Comparison of ENCODE assay signal across 24 cellular contexts in genomic region chr15:53434174-53434678, GRCh38.
"Had no signal": no experiment of that assay in that cellular context is flagged by ENCODE, and none has a peak within 500 bp of the region (broad histone marks: within the 10 kb centered on the region; RNA-seq: fewer than 3 reads in every experiment).

No MANE protein-coding gene starts in this region.

- DNase-seq: activated CD4-positive, alpha-beta memory T cell treated with anti-CD3 and anti-CD28 coated beads for 36 hours; activated CD4-positive, alpha-beta T cell treated with anti-CD3 and anti-CD28 coated beads, Interleukin-2, amount 10 ng/mL, durations not matched to agents 7 days and 5 days; activated CD4-positive, CD25-positive, alpha-beta regulatory T cell; activated CD8-positive, alpha-beta memory T cell treated with anti-CD3 and anti-CD28 coated beads for 24 hours; activated gamma-delta T cell; activated naive CD4-positive, alpha-beta T cell treated with anti-CD3 and anti-CD28 coated beads for 36 hours; activated T-cell treated with anti-CD3 and anti-CD28 coated beads, Interleukin-2, amount 50 U/mL, for 4 hours; amygdala; Karpas-422; MM.1S; NCI-H1105; NCI-H1436 treated with DMSO at 0.1 percent for 48 hours; NCI-H1930; NCI-H2171; NCI-H345; NCI-H510A; NCI-H774; PC-3; SHP77 treated with DMSO at 0.1 percent for 48 hours; T-helper 17 cell; T-helper 9 cell had no signal

- H3K4me3 Mint-ChIP-seq: activated CD4-positive, alpha-beta memory T cell treated with anti-CD3 and anti-CD28 coated beads for 36 hours; activated CD4-positive, alpha-beta T cell treated with anti-CD3 and anti-CD28 coated beads, Interleukin-2, amount 10 ng/mL, durations not matched to agents 7 days and 5 days; activated naive CD4-positive, alpha-beta T cell treated with anti-CD3 and anti-CD28 coated beads for 36 hours; activated naive CD8-positive, alpha-beta T cell; activated T-cell treated with anti-CD3 and anti-CD28 coated beads, Interleukin-2, amount 50 U/mL, for 4 hours; brain; T-helper 17 cell had no signal

- H3K9me3 Mint-ChIP-seq: activated CD4-positive, alpha-beta memory T cell treated with anti-CD3 and anti-CD28 coated beads for 36 hours; activated CD4-positive, alpha-beta T cell treated with anti-CD3 and anti-CD28 coated beads, Interleukin-2, amount 10 ng/mL, durations not matched to agents 7 days and 5 days; activated naive CD4-positive, alpha-beta T cell treated with anti-CD3 and anti-CD28 coated beads for 36 hours; activated T-cell treated with anti-CD3 and anti-CD28 coated beads, Interleukin-2, amount 50 U/mL, for 4 hours; brain had no signal

- ATAC-seq: activated T-cell treated with anti-CD3 and anti-CD28 coated beads, Interleukin-2, amount 50 U/mL, for 4 hours; K562; PC-3; T-helper 17 cell had no signal

- H3K27me3 Mint-ChIP-seq: activated CD4-positive, alpha-beta memory T cell treated with anti-CD3 and anti-CD28 coated beads for 36 hours; activated CD4-positive, alpha-beta T cell treated with anti-CD3 and anti-CD28 coated beads, Interleukin-2, amount 10 ng/mL, durations not matched to agents 7 days and 5 days; brain; T-helper 17 cell had no signal

- H3K27ac Mint-ChIP-seq: activated CD4-positive, alpha-beta memory T cell treated with anti-CD3 and anti-CD28 coated beads for 36 hours; activated CD4-positive, alpha-beta T cell treated with anti-CD3 and anti-CD28 coated beads, Interleukin-2, amount 10 ng/mL, durations not matched to agents 7 days and 5 days; activated naive CD4-positive, alpha-beta T cell treated with anti-CD3 and anti-CD28 coated beads for 36 hours; activated naive CD8-positive, alpha-beta T cell; T-helper 17 cell had no signal

- H3K36me3 Mint-ChIP-seq: activated CD4-positive, alpha-beta memory T cell treated with anti-CD3 and anti-CD28 coated beads for 36 hours; activated naive CD8-positive, alpha-beta T cell; brain had no signal

- H3K4me3 ChIP-seq: K562 had no signal

- H3K4me1 Mint-ChIP-seq: activated CD4-positive, alpha-beta T cell treated with anti-CD3 and anti-CD28 coated beads, Interleukin-2, amount 10 ng/mL, durations not matched to agents 7 days and 5 days; T-helper 17 cell had no signal
